ENCODE assay signal across 2 cellular contexts in genomic region chr6:78505178-78505577, GRCh38.
TF ChIP-seq lines count a peak whose summit lies in the region.

No MANE protein-coding gene starts in this region.

TF ChIP-seq in GM12878, 131 proteins besides CTCF, POLR2A, EP300 and RAD21:
- TF ChIP-seq NFYA (IDR thresholded peaks at IDR 0.05; ENCODE audit: borderline replicate concordance, low read depth, low read length) (no peak), ZNF217 (IDR thresholded peaks at IDR 0.05) (no peak), CEBPB (IDR thresholded peaks at IDR 0.05; ENCODE audit: borderline replicate concordance in 1 of 2, low read depth in 2 of 2, low read length in 2 of 2) (no peak), NR2C1 (IDR thresholded peaks at IDR 0.05) (no peak), MYB (IDR thresholded peaks at IDR 0.05; ENCODE audit: borderline replicate concordance, low read depth, low read length) (no peak), MYC (IDR thresholded peaks at IDR 0.05; ENCODE audit: insufficient read depth, insufficient read length, insufficient replicate concordance, low read length, severe bottlenecking) (no peak), SIX5 (IDR thresholded peaks at IDR 0.05; ENCODE audit: low read depth, low read length, severe bottlenecking) (no peak), STAT1 (conservative IDR thresholded peaks at IDR 0.05) (no peak), HDAC6 (IDR thresholded peaks at IDR 0.05; ENCODE audit: unreplicated experiment) (no peak)
- TF ChIP-seq, protein P1, sequence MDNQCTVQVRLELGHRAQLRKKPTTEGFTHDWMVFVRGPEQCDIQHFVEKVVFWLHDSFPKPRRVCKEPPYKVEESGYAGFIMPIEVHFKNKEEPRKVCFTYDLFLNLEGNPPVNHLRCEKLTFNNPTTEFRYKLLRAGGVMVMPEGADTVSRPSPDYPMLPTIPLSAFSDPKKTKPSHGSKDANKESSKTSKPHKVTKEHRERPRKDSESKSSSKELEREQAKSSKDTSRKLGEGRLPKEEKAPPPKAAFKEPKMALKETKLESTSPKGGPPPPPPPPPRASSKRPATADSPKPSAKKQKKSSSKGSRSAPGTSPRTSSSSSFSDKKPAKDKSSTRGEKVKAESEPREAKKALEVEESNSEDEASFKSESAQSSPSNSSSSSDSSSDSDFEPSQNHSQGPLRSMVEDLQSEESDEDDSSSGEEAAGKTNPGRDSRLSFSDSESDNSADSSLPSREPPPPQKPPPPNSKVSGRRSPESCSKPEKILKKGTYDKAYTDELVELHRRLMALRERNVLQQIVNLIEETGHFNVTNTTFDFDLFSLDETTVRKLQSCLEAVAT (IDR thresholded peaks at IDR 0.05) = no peak

TF ChIP-seq in GM23338, 12 proteins besides CTCF, POLR2A, EP300 and RAD21:
- TF ChIP-seq, protein P2, sequence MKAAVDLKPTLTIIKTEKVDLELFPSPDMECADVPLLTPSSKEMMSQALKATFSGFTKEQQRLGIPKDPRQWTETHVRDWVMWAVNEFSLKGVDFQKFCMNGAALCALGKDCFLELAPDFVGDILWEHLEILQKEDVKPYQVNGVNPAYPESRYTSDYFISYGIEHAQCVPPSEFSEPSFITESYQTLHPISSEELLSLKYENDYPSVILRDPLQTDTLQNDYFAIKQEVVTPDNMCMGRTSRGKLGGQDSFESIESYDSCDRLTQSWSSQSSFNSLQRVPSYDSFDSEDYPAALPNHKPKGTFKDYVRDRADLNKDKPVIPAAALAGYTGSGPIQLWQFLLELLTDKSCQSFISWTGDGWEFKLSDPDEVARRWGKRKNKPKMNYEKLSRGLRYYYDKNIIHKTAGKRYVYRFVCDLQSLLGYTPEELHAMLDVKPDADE (IDR thresholded peaks at IDR 0.05) = no peak
- TF ChIP-seq JUNB (IDR thresholded peaks at IDR 0.05; ENCODE audit: unreplicated experiment) (no peak), EZH2phosphoT487 (IDR thresholded peaks at IDR 0.05; ENCODE audit: unreplicated experiment) (no peak), ZNF114 (CRISPR knock-in tag; IDR thresholded peaks at IDR 0.05) (no peak), ZNF462 (CRISPR knock-in tag; IDR thresholded peaks at IDR 0.05) (no peak), STAT1 (IDR thresholded peaks at IDR 0.05; ENCODE audit: unreplicated experiment) (no peak), POLR2AphosphoS5 (IDR thresholded peaks at IDR 0.05; ENCODE audit: low read depth) (no peak), CREB1 (CRISPR knock-in tag; IDR thresholded peaks at IDR 0.05; ENCODE audit: low read depth) (no peak), ZNF331 (CRISPR knock-in tag; IDR thresholded peaks at IDR 0.05; ENCODE audit: low read depth) (no peak), NANOG (IDR thresholded peaks at IDR 0.05; ENCODE audit: borderline replicate concordance) (no peak), REST (IDR thresholded peaks at IDR 0.05; ENCODE audit: unreplicated experiment) (no peak), EZH2 (IDR thresholded peaks at IDR 0.05; ENCODE audit: low read depth, unreplicated experiment) (no peak)
